18 cellular contexts compared by ENCODE assay signal in the genomic region with DNA sequence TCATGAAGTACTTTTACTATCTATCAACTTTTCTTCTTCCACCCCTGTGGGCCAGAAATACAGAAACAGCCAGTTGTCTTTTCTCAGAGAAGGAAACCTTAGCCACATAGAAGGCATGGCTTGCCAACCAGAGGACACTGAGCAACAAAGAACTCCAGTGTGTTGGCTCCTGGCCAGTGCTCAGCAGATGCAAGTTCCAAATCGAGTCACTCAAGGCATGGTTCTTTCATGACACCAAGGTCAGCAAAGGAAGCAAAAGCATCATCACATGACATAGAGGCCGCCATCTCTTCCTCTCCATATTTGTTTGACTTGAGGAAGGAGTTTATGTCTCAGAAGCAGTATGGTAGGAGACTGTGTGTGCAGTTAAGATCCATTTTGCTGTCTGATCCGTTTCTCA.
A peak's percentile ranks its signal among the peaks of the same experiment; 100 is the strongest.
DNase-seq lines count a peak whose midpoint lies in the region; ATAC-seq, FAIRE-seq and TF ChIP-seq lines count a peak whose summit lies in the region.
"Had no signal": no experiment of that assay in that cellular context is flagged by ENCODE, and none has a peak within 500 bp of the region (broad histone marks: within the 10 kb centered on the region; RNA-seq: fewer than 3 reads in every experiment).

No MANE protein-coding gene starts in this region.

- H3K4me3 Mint-ChIP-seq in HFFc6 (peak overlapping the region; percentile 51; the same call in 1 of the 2 replicates), osteocyte (ENCODE audit: unreplicated experiment) (no peak overlapping the region)
- no peak overlapping the region for H3K4me3 Mint-ChIP-seq in CD4-positive, alpha-beta memory T cell
- H3K4me3 Mint-ChIP-seq: activated B cell treated with CpG ODN at 0.5 μM for 24 hours, naive B cell had no signal

- H3K9me3 ChIP-seq in fibroblast of lung (ENCODE audit: control insufficient read depth, insufficient read depth, low read depth, low read length): no peaks in the 10 kb centered on the region
- no peaks in the 10 kb centered on the region for H3K9me3 ChIP-seq in CD4-positive, alpha-beta memory T cell (ENCODE audit: control insufficient read depth in 1 of 2, low read length in 2 of 2)
- H3K9me3 ChIP-seq: psoas muscle, tibial artery had no signal

- H3K27ac Mint-ChIP-seq in HFFc6: peak overlapping the region; percentile 94
- H3K27ac Mint-ChIP-seq in osteocyte (ENCODE audit: unreplicated experiment): peak overlapping the region; percentile 35
- H3K27ac Mint-ChIP-seq in CD4-positive, alpha-beta memory T cell: no peak overlapping the region
- H3K27ac Mint-ChIP-seq: activated B cell treated with CpG ODN at 0.5 μM for 24 hours, naive B cell had no signal

- H3K4me3 ChIP-seq in fibroblast of lung (replicated peaks in 1 of 4; ENCODE audit: control extremely low read depth in 1 of 4, insufficient read depth in 1 of 4, low read depth in 3 of 4, low read length in 4 of 4): no peak overlapping the region
- H3K4me3 ChIP-seq in CD4-positive, alpha-beta memory T cell (ENCODE audit: low read length in 2 of 2): no peak overlapping the region
- H3K4me3 ChIP-seq: psoas muscle, tibial artery had no signal

- POLR2A ChIA-PET in CD4-positive, alpha-beta memory T cell (lab: Charles Lee; ENCODE audit: partially characterized antibody): no interaction called here

- H3K79me2 ChIP-seq in fibroblast of lung (ENCODE audit: control insufficient read depth, insufficient read depth, low read length): peaks cover 1% of the 10 kb centered on the region

- H3K36me3 ChIP-seq in fibroblast of lung (ENCODE audit: control insufficient read depth, insufficient read depth, low read length): peaks cover 16% of the 10 kb centered on the region
- no peaks in the 10 kb centered on the region for H3K36me3 ChIP-seq in CD4-positive, alpha-beta memory T cell (ENCODE audit: insufficient read depth, low read length)

- H3K4me1 Mint-ChIP-seq in HFFc6 (ENCODE audit: low read depth) (peaks cover 97% of the 10 kb centered on the region), osteocyte (ENCODE audit: unreplicated experiment) (peaks cover 32% of the 10 kb centered on the region)
- H3K4me1 Mint-ChIP-seq in CD4-positive, alpha-beta memory T cell: no peaks in the 10 kb centered on the region
- H3K4me1 Mint-ChIP-seq: activated B cell treated with CpG ODN at 0.5 μM for 24 hours, naive B cell had no signal

- H3K27me3 ChIP-seq in fibroblast of lung (ENCODE audit: control insufficient read depth, insufficient read depth, low read length): no peaks in the 10 kb centered on the region
- H3K27me3 ChIP-seq in CD4-positive, alpha-beta memory T cell (ENCODE audit: insufficient read depth, low read length): no peaks in the 10 kb centered on the region
- H3K27me3 ChIP-seq: tibial artery had no signal

- no peak overlapping the region for H3K4me2 ChIP-seq in fibroblast of lung (ENCODE audit: extremely low read depth, insufficient read depth, low read length)

- H4K20me1 ChIP-seq in fibroblast of lung (ENCODE audit: control insufficient read depth, extremely low read depth, insufficient read depth, low read length): no peaks in the 10 kb centered on the region

- H3K27ac ChIP-seq in fibroblast of lung (ENCODE audit: insufficient read depth, low read length): no peak overlapping the region
- no peak overlapping the region for H3K27ac ChIP-seq in CD4-positive, alpha-beta memory T cell (ENCODE audit: low read depth, low read length)
- H3K27ac ChIP-seq: psoas muscle, tibial artery had no signal

- no peak for FAIRE-seq in RCC 7860 (lab: Jason Lieb, UNC)

- H3K9me3 Mint-ChIP-seq in HFFc6: no peaks in the 10 kb centered on the region
- H3K9me3 Mint-ChIP-seq in osteocyte (ENCODE audit: unreplicated experiment): no peaks in the 10 kb centered on the region
- no peaks in the 10 kb centered on the region for H3K9me3 Mint-ChIP-seq in CD4-positive, alpha-beta memory T cell
- H3K9me3 Mint-ChIP-seq: activated B cell treated with CpG ODN at 0.5 μM for 24 hours, naive B cell had no signal

- no peak overlapping the region for H3K9ac ChIP-seq in fibroblast of lung (ENCODE audit: insufficient read depth, low read length)

- H3K36me3 Mint-ChIP-seq in HFFc6 (ENCODE audit: low read depth) (peaks cover 91% of the 10 kb centered on the region), osteocyte (ENCODE audit: unreplicated experiment) (no peaks in the 10 kb centered on the region)
- no peaks in the 10 kb centered on the region for H3K36me3 Mint-ChIP-seq in CD4-positive, alpha-beta memory T cell
- H3K36me3 Mint-ChIP-seq: naive B cell had no signal

- H3K27me3 Mint-ChIP-seq in HFFc6 (ENCODE audit: insufficient read depth) (peaks cover 11% of the 10 kb centered on the region; the same call in 1 of the 2 replicates), osteocyte (ENCODE audit: unreplicated experiment) (no peaks in the 10 kb centered on the region)
- peaks cover 19 to 22% of the 10 kb centered on the region in 2 donors for H3K27me3 Mint-ChIP-seq in CD4-positive, alpha-beta memory T cell

- no peak for TF ChIP-seq CTCF in HFFc6 (IDR thresholded peaks at IDR 0.05)
- no peak for TF ChIP-seq CTCF in fibroblast of lung (conservative IDR thresholded peaks at IDR 0.05 in 1 of 2, IDR thresholded peaks at IDR 0.05 in 1 of 2; ENCODE audit: low read depth in 1 of 2, low read length in 2 of 2)
- no peak for TF ChIP-seq CTCF in osteocyte (IDR thresholded peaks at IDR 0.05)

- no peak for ATAC-seq in GM18868 (IDR thresholded peaks at IDR 0.05; ENCODE audit: unreplicated experiment)

- CTCF ChIA-PET in CD4-positive, alpha-beta memory T cell (lab: Charles Lee; ENCODE audit: partially characterized antibody): no interaction called here

- intact Hi-C loops in CD4-positive, alpha-beta memory T cell (cut with micrococcal nuclease): no loop called here

- DNase-seq in HFFc6 (peak; percentile 17), RCC 7860 (ENCODE audit: low spot score) (peak; percentile 27), fibroblast of lung (ENCODE audit: low read depth in 2 of 2) (peak; percentile 60 to 61), osteocyte (ENCODE audit: extremely low spot score, unreplicated experiment) (peak; percentile 40), H4 (ENCODE audit: low spot score) (no peak), germinal center (ENCODE audit: low spot score) (no peak)
- DNase-seq in CD4-positive, alpha-beta memory T cell: no peak
- DNase-seq: activated B cell treated with CpG ODN at 0.5 μM for 24 hours, activated gamma-delta T cell treated with Interleukin-2 at 50 U/mL for 16 hours, glutamatergic neuron, islet precursor cell, MM.1S, naive B cell, NCI-H226, T-helper 1 cell, tibial artery had no signal

- H2AFZ ChIP-seq in fibroblast of lung (ENCODE audit: low read length): no peak overlapping the region

- H3K4me1 ChIP-seq in fibroblast of lung (ENCODE audit: control insufficient read depth, extremely low read depth, insufficient read depth, low read length): peaks cover 12% of the 10 kb centered on the region
- no peaks in the 10 kb centered on the region for H3K4me1 ChIP-seq in CD4-positive, alpha-beta memory T cell (ENCODE audit: insufficient read depth, low read length)
- H3K4me1 ChIP-seq: psoas muscle had no signal

Comparison
In these comparisons a context has a peak if more than half of its experiments do, and no peak if none do; other contexts are left out.
1. DNase-seq: peak in HFFc6 (single experiment), RCC 7860 (single experiment), fibroblast of lung (2 of 2) and osteocyte (single experiment); none in CD4-positive, alpha-beta memory T cell (0 of 5), H4 (single experiment) and germinal center (single experiment).
2. H3K27ac Mint-ChIP-seq: peak in HFFc6 (single experiment) and osteocyte (single experiment); none in CD4-positive, alpha-beta memory T cell (0 of 7).